Comparison of ENCODE assay signal across 23 cellular contexts in genomic region chr15:91183630-91184029, GRCh38.
"Had no signal": no experiment of that assay in that cellular context is flagged by ENCODE, and none has a peak within 500 bp of the region (broad histone marks: within the 10 kb centered on the region; RNA-seq: fewer than 3 reads in every experiment).

No MANE protein-coding gene starts in this region.

- H3K4me3 Mint-ChIP-seq: activated naive CD8-positive, alpha-beta T cell; activated T-cell treated with anti-CD3 and anti-CD28 coated beads, Interleukin-2, amount 50 U/mL, for 4 hours; dendritic cell treated with granulocyte-macrophage colony-stimulating factor and Interleukin-4, amounts not matched to agents 40 ng/mL and 50 ng/mL, for 4 days; natural killer cell treated with Interleukin-12 subunit alpha and Interleukin-12 subunit beta and Interleukin-15 and Interleukin-18, amount 100 ng/mL, for 72 hours; stimulated activated memory B cell treated with anti-CD40 and anti-IgM and Interleukin-4, amounts not matched to agents 10 μg/mL and 1 μg/mL and 100 μg/mL, for 72 hours had no signal

- H3K9me3 Mint-ChIP-seq: activated T-cell treated with anti-CD3 and anti-CD28 coated beads, Interleukin-2, amount 50 U/mL, for 4 hours; activated T-helper 2 cell treated with anti-CD3 and anti-CD28 coated beads, Interferon-gamma antibody, Interleukin-2, Interleukin-4, amounts not matched to agents 10 μg/mL and 5 μg/mL and 100 μg/mL, durations not matched to agents 14 hours and 24 hours and 36 hours; dendritic cell treated with granulocyte-macrophage colony-stimulating factor and Interleukin-4, amounts not matched to agents 40 ng/mL and 50 ng/mL, for 4 days; natural killer cell treated with Interleukin-12 subunit alpha and Interleukin-12 subunit beta and Interleukin-15 and Interleukin-18, amount 100 ng/mL, for 72 hours had no signal

- FAIRE-seq: endometrium, TTC549 had no signal

- ATAC-seq: activated T-cell treated with anti-CD3 and anti-CD28 coated beads, Interleukin-2, amount 50 U/mL, for 4 hours; heart right ventricle; left cardiac atrium; natural killer cell treated with Interleukin-12 subunit alpha and Interleukin-12 subunit beta and Interleukin-15 and Interleukin-18, amount 100 ng/mL, for 72 hours; stimulated activated memory B cell treated with anti-CD40 and anti-IgM and Interleukin-4, amounts not matched to agents 10 μg/mL and 1 μg/mL and 100 μg/mL, for 72 hours had no signal

- H3K4me1 Mint-ChIP-seq: stimulated activated memory B cell treated with anti-CD40 and anti-IgM and Interleukin-4, amounts not matched to agents 10 μg/mL and 1 μg/mL and 100 μg/mL, for 72 hours had no signal

- DNase-seq: activated CD4-positive, alpha-beta T cell treated with anti-CD3 and anti-CD28 coated beads for 1 hour; activated CD8-positive, alpha-beta memory T cell treated with anti-CD3 and anti-CD28 coated beads for 24 hours; activated CD8-positive, alpha-beta memory T cell treated with anti-CD3 and anti-CD28 coated beads, Interleukin-2, amount 50 U/mL, for 48 hours; activated naive CD4-positive, alpha-beta T cell; activated T-cell treated with anti-CD3 and anti-CD28 coated beads, Interleukin-2, amount 50 U/mL, for 4 hours; effector CD4-positive, alpha-beta T cell; heart right ventricle; islet precursor cell; left cardiac atrium; midbrain; retina; sigmoid colon; stimulated activated CD4-positive, alpha-beta T cell treated with anti-CD3 and anti-CD28 coated beads, Interleukin-15, amount 100 ng/mL, for 24 hours; transverse colon; uterus had no signal

- H3K36me3 Mint-ChIP-seq: activated naive CD8-positive, alpha-beta T cell; natural killer cell treated with Interleukin-12 subunit alpha and Interleukin-12 subunit beta and Interleukin-15 and Interleukin-18, amount 100 ng/mL, for 72 hours; stimulated activated memory B cell treated with anti-CD40 and anti-IgM and Interleukin-4, amounts not matched to agents 10 μg/mL and 1 μg/mL and 100 μg/mL, for 72 hours had no signal

- H3K27ac Mint-ChIP-seq: activated naive CD8-positive, alpha-beta T cell; activated T-helper 2 cell treated with anti-CD3 and anti-CD28 coated beads, Interferon-gamma antibody, Interleukin-2, Interleukin-4, amounts not matched to agents 10 μg/mL and 5 μg/mL and 100 μg/mL, durations not matched to agents 14 hours and 24 hours and 36 hours; dendritic cell treated with granulocyte-macrophage colony-stimulating factor and Interleukin-4, amounts not matched to agents 40 ng/mL and 50 ng/mL, for 4 days; natural killer cell treated with Interleukin-12 subunit alpha and Interleukin-12 subunit beta and Interleukin-15 and Interleukin-18, amount 100 ng/mL, for 72 hours; progenitor cell of endocrine pancreas; stimulated activated memory B cell treated with anti-CD40 and anti-IgM and Interleukin-4, amounts not matched to agents 10 μg/mL and 1 μg/mL and 100 μg/mL, for 72 hours had no signal
